8 cellular contexts compared by ENCODE assay signal in the genomic region with DNA sequence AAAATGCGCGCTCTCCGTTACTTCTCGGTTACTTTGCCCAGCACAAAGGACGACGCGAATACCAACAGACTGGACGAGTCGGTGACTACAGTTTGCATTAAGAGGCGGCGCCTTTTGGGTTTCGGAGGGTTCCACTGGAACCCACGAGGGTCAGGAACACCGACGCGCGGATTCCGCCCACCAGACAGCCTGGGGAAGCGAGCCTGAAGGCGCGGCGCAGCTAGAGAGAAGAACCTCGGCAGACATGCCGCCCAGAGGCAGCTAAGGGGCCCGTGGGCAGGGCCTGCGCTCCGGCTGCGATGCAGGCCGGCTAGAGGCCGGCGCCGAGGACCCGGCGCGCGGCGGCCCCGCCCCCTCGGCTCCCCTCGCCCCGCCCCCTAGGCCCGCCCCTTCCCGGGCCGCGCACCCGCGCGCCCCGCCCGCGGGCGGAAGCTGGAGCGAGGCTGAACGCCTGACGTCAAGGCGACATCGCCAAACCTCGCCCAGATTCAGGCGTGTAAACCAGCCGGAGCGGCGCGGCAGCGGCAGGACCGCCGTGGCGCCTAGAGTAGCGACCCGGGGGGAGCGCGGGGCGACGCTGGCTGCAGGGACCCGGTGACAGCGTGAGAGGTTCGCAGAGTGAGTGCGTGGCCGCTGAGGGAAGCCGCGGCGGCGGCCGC. TPM values are rescaled to one million over a fixed set of nuclear protein-coding genes. Genes with fewer than 3 reads are reported as not detected.
DNase-seq lines count a peak whose midpoint lies in the region; ATAC-seq and TF ChIP-seq lines count a peak whose summit lies in the region.

Gene RAP1B, plus strand, starts transcription at position 465 of the 659 bp plus-strand sequence. CDS start 37,826 bp downstream, outside the sequence.

- H3K4me3 ChIP-seq in GM23338, result peak within 1 kb of the TSS; percentile 83

- peak within 1 kb of the TSS; percentile 98 for H3K27ac Mint-ChIP-seq in GM23338
- H3K27ac Mint-ChIP-seq in activated T-helper 2 cell treated with anti-CD3 and anti-CD28 coated beads, Interferon-gamma antibody, Interleukin-2, Interleukin-4, amounts not matched to agents 10 μg/mL and 5 μg/mL and 100 μg/mL, durations not matched to agents 14 hours and 24 hours and 36 hours, result peak within 1 kb of the TSS; percentile 97
- H3K27ac Mint-ChIP-seq in natural killer cell, result peak within 1 kb of the TSS; percentile 84 to 95

- no peaks in the 10 kb centered on the region for H3K9me2 ChIP-seq in GM23338 (ENCODE audit: insufficient read depth)

- H2AFZ ChIP-seq in GM23338, result peak within 1 kb of the TSS; percentile 88; the same call in 1 of the 2 replicates

- H4K20me1 ChIP-seq in GM23338 (replicated peaks; ENCODE audit: insufficient read depth), result peaks cover 31% of the 10 kb centered on the region

- peaks cover 41% of the 10 kb centered on the region for H3K4me1 ChIP-seq in GM23338 (ENCODE audit: insufficient read depth)

- H3F3A ChIP-seq in GM23338 (replicated peaks; ENCODE audit: low read depth), result 0 out of 2 replicates have a peak, but pooled peaks cover 4% of the 10 kb centered on the region

- TF ChIP-seq CTCF in GM23338 (conservative IDR thresholded peaks at IDR 0.05; ENCODE audit: low read depth in 2 of 2) (no peak), natural killer cell (IDR thresholded peaks at IDR 0.05) (no peak)

- intact Hi-C loops in activated T-helper 2 cell treated with anti-CD3 and anti-CD28 coated beads, Interferon-gamma antibody, Interleukin-2, Interleukin-4, amounts not matched to agents 10 μg/mL and 5 μg/mL and 100 μg/mL, durations not matched to agents 14 hours and 24 hours and 36 hours (cut with micrococcal nuclease), result loop anchor here (1.0 to 10.0 kb wide), 8 partner anchors 23 to 493 kb away; partner anchors contain the start of genes MDM1 and NUP107
- intact Hi-C loops in natural killer cell (cut with micrococcal nuclease), result loop anchor here (5.0 kb wide), 4 partner anchors 37 to 158 kb away; partner anchors contain the start of gene NUP107

- peaks cover 7% of the 10 kb centered on the region; the same call in 2 of the 3 replicates for H3K36me3 Mint-ChIP-seq in GM23338 (ENCODE audit: low read depth)
- H3K36me3 Mint-ChIP-seq in activated T-helper 2 cell treated with anti-CD3 and anti-CD28 coated beads, Interferon-gamma antibody, Interleukin-2, Interleukin-4, amounts not matched to agents 10 μg/mL and 5 μg/mL and 100 μg/mL, durations not matched to agents 14 hours and 24 hours and 36 hours (ENCODE audit: low read depth), result peaks cover 40% of the 10 kb centered on the region
- peaks cover 17% of the 10 kb centered on the region for H3K36me3 Mint-ChIP-seq in natural killer cell

- no peaks in the 10 kb centered on the region for H3K27me3 ChIP-seq in GM23338 (ENCODE audit: insufficient read depth)

- no peaks in the 10 kb centered on the region for H3K36me3 ChIP-seq in GM23338 (ENCODE audit: insufficient read depth)

- no peaks in the 10 kb centered on the region; the same call in 2 of the 3 replicates for H3K9me3 Mint-ChIP-seq in GM23338
- H3K9me3 Mint-ChIP-seq in activated T-helper 2 cell treated with anti-CD3 and anti-CD28 coated beads, Interferon-gamma antibody, Interleukin-2, Interleukin-4, amounts not matched to agents 10 μg/mL and 5 μg/mL and 100 μg/mL, durations not matched to agents 14 hours and 24 hours and 36 hours, result no peaks in the 10 kb centered on the region
- no peaks in the 10 kb centered on the region for H3K9me3 Mint-ChIP-seq in natural killer cell

- peak within 1 kb of the TSS; percentile 97 for H3K27ac ChIP-seq in GM23338 (ENCODE audit: low read depth)

- peak; percentile 94 for DNase-seq in Daoy (ENCODE audit: low read depth)
- peak; percentile 88 for DNase-seq in GM23338 (ENCODE audit: low spot score)
- peak; percentile 77 to 84 for DNase-seq in Kasumi-1 (lab: John Stamatoyannopoulos, UW)
- DNase-seq in RPMI8226, result peak; percentile 94
- peak; percentile 88 for DNase-seq in activated T-helper 2 cell treated with anti-CD3 and anti-CD28 coated beads, Interferon-gamma antibody, Interleukin-2, Interleukin-4, amounts not matched to agents 10 μg/mL and 5 μg/mL and 100 μg/mL, durations not matched to agents 14 hours and 24 hours and 36 hours (ENCODE audit: low spot score)
- peak; percentile 86 for DNase-seq in fibroblast of peridontal ligament (ENCODE audit: extremely low read depth)
- peak; percentile 87 for DNase-seq in natural killer cell
- DNase-seq in stimulated activated naive CD4-positive, alpha-beta T cell (lab: John Stamatoyannopoulos, UW), result peak; percentile 86 to 92 (median 87)

- peak within 1 kb of the TSS; percentile 90 for H3K4me3 Mint-ChIP-seq in GM23338
- H3K4me3 Mint-ChIP-seq in activated T-helper 2 cell treated with anti-CD3 and anti-CD28 coated beads, Interferon-gamma antibody, Interleukin-2, Interleukin-4, amounts not matched to agents 10 μg/mL and 5 μg/mL and 100 μg/mL, durations not matched to agents 14 hours and 24 hours and 36 hours (ENCODE audit: low read depth), result peak within 1 kb of the TSS; percentile 94
- peak within 1 kb of the TSS; percentile 98 for H3K4me3 Mint-ChIP-seq in natural killer cell

- H3K27me3 Mint-ChIP-seq in GM23338 (ENCODE audit: insufficient read depth, low read depth, poor library complexity) (peaks cover 8% of the 10 kb centered on the region), natural killer cell (ENCODE audit: low read depth in 2 of 2) (no peaks in the 10 kb centered on the region)
- no peaks in the 10 kb centered on the region for H3K27me3 Mint-ChIP-seq in activated T-helper 2 cell treated with anti-CD3 and anti-CD28 coated beads, Interferon-gamma antibody, Interleukin-2, Interleukin-4, amounts not matched to agents 10 μg/mL and 5 μg/mL and 100 μg/mL, durations not matched to agents 14 hours and 24 hours and 36 hours (ENCODE audit: low read depth)

- peaks cover 41% of the 10 kb centered on the region for H3K4me1 Mint-ChIP-seq in GM23338
- H3K4me1 Mint-ChIP-seq in activated T-helper 2 cell treated with anti-CD3 and anti-CD28 coated beads, Interferon-gamma antibody, Interleukin-2, Interleukin-4, amounts not matched to agents 10 μg/mL and 5 μg/mL and 100 μg/mL, durations not matched to agents 14 hours and 24 hours and 36 hours (ENCODE audit: low read depth), result peaks cover 44% of the 10 kb centered on the region
- peaks cover 57 to 58% of the 10 kb centered on the region in 2 donors for H3K4me1 Mint-ChIP-seq in natural killer cell

- ATAC-seq in GM23338 (peak; percentile 91), natural killer cell (peak; percentile 76 to 94 (median 85))

- peaks cover 43% of the 10 kb centered on the region for H3K79me2 ChIP-seq in GM23338 (replicated peaks; ENCODE audit: insufficient read depth)

- peak within 1 kb of the TSS; percentile 96 for H3K4me2 ChIP-seq in GM23338

TF ChIP-seq in GM23338, 12 proteins besides CTCF, POLR2A, EP300 and RAD21:
- TF ChIP-seq EZH2 (IDR thresholded peaks at IDR 0.05; ENCODE audit: low read depth, unreplicated experiment), result no peak
- peak; percentile 90 for TF ChIP-seq POLR2AphosphoS5 (IDR thresholded peaks at IDR 0.05; ENCODE audit: low read depth)
- no peak for TF ChIP-seq NANOG (IDR thresholded peaks at IDR 0.05; ENCODE audit: borderline replicate concordance)
- 0 out of 2 replicates have a peak, but pooled peaks have one; percentile 27 for TF ChIP-seq ETS1 (IDR thresholded peaks at IDR 0.05)
- no peak for TF ChIP-seq ZNF114 (CRISPR knock-in tag; IDR thresholded peaks at IDR 0.05)
- TF ChIP-seq STAT1 (IDR thresholded peaks at IDR 0.05; ENCODE audit: unreplicated experiment), result no peak
- TF ChIP-seq CREB1 (CRISPR knock-in tag; IDR thresholded peaks at IDR 0.05; ENCODE audit: low read depth), result peak; percentile 79
- TF ChIP-seq EZH2phosphoT487 (IDR thresholded peaks at IDR 0.05; ENCODE audit: unreplicated experiment), result no peak

RNA-seq across cellular contexts. Expression of gene RAP1B, which starts in this region (rescaled TPM):
- 329 and 359 TPM in 2 replicates for total RNA-seq in Daoy (2014; rRNA removed; shearing (Covaris generic))
- total RNA-seq in GM23338 (2014; rRNA removed; shearing (Covaris generic)), result 122 and 128 TPM in 2 replicates
- polyA plus RNA-seq in GM23338 (2016; fragmentation: Nextera tagmentation; extraction: Ambion mirVana), result 76.0 and 90.6 TPM in 2 replicates
- total RNA-seq in activated T-helper 2 cell treated with anti-CD3 and anti-CD28 coated beads, Interferon-gamma antibody, Interleukin-2, Interleukin-4, amounts not matched to agents 10 μg/mL and 5 μg/mL and 100 μg/mL, durations not matched to agents 14 hours and 24 hours and 36 hours, result 174 and 182 TPM in 2 replicates
- total RNA-seq in natural killer cell, result 100 to 1,000 TPM; 517 to 664 (median 572) TPM

Comparison
In these comparisons a context has a peak if more than half of its experiments do, and no peak if none do; other contexts are left out.
1. Peak in every context shown above with its lines: DNase-seq, ATAC-seq, H3K4me3 ChIP-seq and H3K27ac ChIP-seq.